17 cellular contexts compared by ENCODE assay signal in genomic region chr21:41806773-41807172, GRCh38.
"Had no signal": no experiment of that assay in that cellular context is flagged by ENCODE, and none has a peak within 500 bp of the region (broad histone marks: within the 10 kb centered on the region; RNA-seq: fewer than 3 reads in every experiment).

No MANE protein-coding gene starts in this region.

- ATAC-seq: esophagus mucosa; gastrocnemius medialis; left ventricle myocardium superior; naive thymus-derived CD4-positive, alpha-beta T cell; T-helper 17 cell had no signal

- H3K9me3 ChIP-seq: ascending aorta, gastrocnemius medialis, tibial nerve had no signal

- H3K27ac ChIP-seq: ascending aorta, gastrocnemius medialis, tibial nerve, VCaP had no signal

- H3K9me3 Mint-ChIP-seq: activated naive CD4-positive, alpha-beta T cell treated with anti-CD3 and anti-CD28 coated beads for 36 hours had no signal

- H3K27me3 Mint-ChIP-seq: naive thymus-derived CD4-positive, alpha-beta T cell; T-helper 17 cell had no signal

- H3K4me3 ChIP-seq: ascending aorta, gastrocnemius medialis, tibial nerve had no signal

- H3K4me3 Mint-ChIP-seq: activated naive CD4-positive, alpha-beta T cell treated with anti-CD3 and anti-CD28 coated beads for 36 hours; naive thymus-derived CD4-positive, alpha-beta T cell; T-helper 17 cell had no signal

- DNase-seq: activated CD4-positive, CD25-positive, alpha-beta regulatory T cell treated with anti-CD3 and anti-CD28 coated beads, Interleukin-2, amount 50 U/mL, for 72 hours; activated naive CD4-positive, alpha-beta T cell treated with anti-CD3 and anti-CD28 coated beads for 36 hours; activated T-cell treated with anti-CD3 and anti-CD28 coated beads, Interleukin-2, amount 50 U/mL, for 1 hour; cerebellar nuclear complex; cortex of kidney; gastrocnemius medialis; head of caudate nucleus; kidney glomerular epithelial cell; left ventricle myocardium superior; naive thymus-derived CD4-positive, alpha-beta T cell; stimulated activated CD8-positive, alpha-beta memory T cell treated with anti-CD3 and anti-CD28 coated beads, Interleukin-4, amount 100 ng/mL, for 48 hours; stimulated activated naive CD4-positive, alpha-beta T cell treated with Interleukin-2 at 50 U/mL for 16 hours; T-helper 17 cell had no signal

- H3K27me3 ChIP-seq: ascending aorta, gastrocnemius medialis, tibial nerve had no signal

- H3K27ac Mint-ChIP-seq: activated naive CD4-positive, alpha-beta T cell treated with anti-CD3 and anti-CD28 coated beads for 36 hours; T-helper 17 cell had no signal
